Comparison of ENCODE assay signal across 2 cellular contexts in the genomic region with DNA sequence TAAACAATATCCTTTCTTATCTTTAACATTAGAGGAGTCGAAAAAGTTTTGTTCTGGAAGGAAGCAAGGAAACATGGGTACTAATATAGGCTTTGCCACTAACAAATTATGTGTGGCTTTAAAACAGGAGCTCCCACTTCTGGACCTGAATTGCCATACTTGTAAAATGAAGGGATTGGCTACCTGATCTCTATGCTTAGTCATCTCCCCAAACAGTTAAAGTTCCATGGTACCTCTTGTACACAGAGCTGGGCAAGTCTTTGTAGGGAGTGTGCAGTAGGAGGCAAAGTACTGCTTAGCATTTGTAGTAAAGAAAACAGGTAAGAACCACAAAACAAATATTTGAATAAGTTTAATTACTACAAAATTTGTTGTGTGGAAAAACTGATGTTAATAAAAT.
TF ChIP-seq lines count a peak whose summit lies in the region.

No MANE protein-coding gene starts in this region.

TF ChIP-seq in A549, 52 proteins besides CTCF, POLR2A, EP300 and RAD21:
- TF ChIP-seq HDAC2 (IDR thresholded peaks at IDR 0.05) (no peak), CEBPB (IDR thresholded peaks at IDR 0.05) (no peak), EHMT2 (IDR thresholded peaks at IDR 0.05; ENCODE audit: low read depth) (no peak), ESRRA (IDR thresholded peaks at IDR 0.05; ENCODE audit: borderline replicate concordance, low read length) (no peak), PHF8 (IDR thresholded peaks at IDR 0.05; ENCODE audit: borderline replicate concordance, low read depth) (no peak), ZFP36 (IDR thresholded peaks at IDR 0.05; ENCODE audit: borderline replicate concordance, partially characterized antibody) (no peak), RCOR1 (IDR thresholded peaks at IDR 0.05; ENCODE audit: low read depth, low read length) (no peak), HOXA7 (CRISPR knock-in tag; IDR thresholded peaks at IDR 0.05) (no peak), TP53 (CRISPR knock-in tag; IDR thresholded peaks at IDR 0.05) (no peak), KDM5A (IDR thresholded peaks at IDR 0.05) (no peak), CBX8 (IDR thresholded peaks at IDR 0.05) (no peak), EHF (CRISPR knock-in tag; IDR thresholded peaks at IDR 0.05) (no peak)
- TF ChIP-seq, protein P1, sequence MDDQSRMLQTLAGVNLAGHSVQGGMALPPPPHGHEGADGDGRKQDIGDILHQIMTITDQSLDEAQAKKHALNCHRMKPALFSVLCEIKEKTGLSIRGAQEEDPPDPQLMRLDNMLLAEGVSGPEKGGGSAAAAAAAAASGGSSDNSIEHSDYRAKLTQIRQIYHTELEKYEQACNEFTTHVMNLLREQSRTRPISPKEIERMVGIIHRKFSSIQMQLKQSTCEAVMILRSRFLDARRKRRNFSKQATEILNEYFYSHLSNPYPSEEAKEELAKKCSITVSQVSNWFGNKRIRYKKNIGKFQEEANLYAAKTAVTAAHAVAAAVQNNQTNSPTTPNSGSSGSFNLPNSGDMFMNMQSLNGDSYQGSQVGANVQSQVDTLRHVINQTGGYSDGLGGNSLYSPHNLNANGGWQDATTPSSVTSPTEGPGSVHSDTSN (IDR thresholded peaks at IDR 0.05), result no peak
- TF ChIP-seq, protein P2, sequence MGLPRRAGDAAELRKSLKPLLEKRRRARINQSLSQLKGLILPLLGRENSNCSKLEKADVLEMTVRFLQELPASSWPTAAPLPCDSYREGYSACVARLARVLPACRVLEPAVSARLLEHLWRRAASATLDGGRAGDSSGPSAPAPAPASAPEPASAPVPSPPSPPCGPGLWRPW (IDR thresholded peaks at IDR 0.05), result no peak
- TF ChIP-seq, protein P3, sequence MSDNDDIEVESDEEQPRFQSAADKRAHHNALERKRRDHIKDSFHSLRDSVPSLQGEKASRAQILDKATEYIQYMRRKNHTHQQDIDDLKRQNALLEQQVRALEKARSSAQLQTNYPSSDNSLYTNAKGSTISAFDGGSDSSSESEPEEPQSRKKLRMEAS (IDR thresholded peaks at IDR 0.05), result no peak

TF ChIP-seq in IMR-90, 13 proteins besides CTCF, POLR2A, EP300 and RAD21:
- TF ChIP-seq FOS (IDR thresholded peaks at IDR 0.05; ENCODE audit: low read depth, low read length), result no peak
- TF ChIP-seq, protein P4, sequence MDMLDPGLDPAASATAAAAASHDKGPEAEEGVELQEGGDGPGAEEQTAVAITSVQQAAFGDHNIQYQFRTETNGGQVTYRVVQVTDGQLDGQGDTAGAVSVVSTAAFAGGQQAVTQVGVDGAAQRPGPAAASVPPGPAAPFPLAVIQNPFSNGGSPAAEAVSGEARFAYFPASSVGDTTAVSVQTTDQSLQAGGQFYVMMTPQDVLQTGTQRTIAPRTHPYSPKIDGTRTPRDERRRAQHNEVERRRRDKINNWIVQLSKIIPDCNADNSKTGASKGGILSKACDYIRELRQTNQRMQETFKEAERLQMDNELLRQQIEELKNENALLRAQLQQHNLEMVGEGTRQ (IDR thresholded peaks at IDR 0.05; ENCODE audit: low read depth, low read length), result no peak
